In genomic region chr1:107010582-107010981, GRCh38 we compare ENCODE assay signal across 1 cellular context.
TF ChIP-seq lines count a peak whose summit lies in the region.

No MANE protein-coding gene starts in this region.

TF ChIP-seq in GM12878, 131 proteins besides CTCF, POLR2A, EP300 and RAD21 (continued from another document and continues in another):
- no peak for TF ChIP-seq USF1 (IDR thresholded peaks at IDR 0.05; ENCODE audit: borderline replicate concordance, extremely low read length, insufficient read depth, low read depth, low read length)
- no peak for TF ChIP-seq PAX8 (IDR thresholded peaks at IDR 0.05)
- peak; percentile 35 for TF ChIP-seq RUNX3 (IDR thresholded peaks at IDR 0.05; ENCODE audit: low read length)
- no peak for TF ChIP-seq CHD4 (IDR thresholded peaks at IDR 0.05)
- no peak for TF ChIP-seq SMC3 (IDR thresholded peaks at IDR 0.05; ENCODE audit: borderline replicate concordance, low read length)
- no peak for TF ChIP-seq SIX5 (IDR thresholded peaks at IDR 0.05; ENCODE audit: low read depth, low read length, severe bottlenecking)
- TF ChIP-seq ZBTB33 (IDR thresholded peaks at IDR 0.05) = no peak
- TF ChIP-seq TAF1 (IDR thresholded peaks at IDR 0.05; ENCODE audit: borderline replicate concordance, low read depth, low read length) = no peak
- no peak for TF ChIP-seq MEF2B (IDR thresholded peaks at IDR 0.05; ENCODE audit: partially characterized antibody, poor library complexity, severe bottlenecking)
- TF ChIP-seq RELB (IDR thresholded peaks at IDR 0.05; ENCODE audit: low read depth) = peak; percentile 78; the same call in 1 of the 2 replicates
- no peak for TF ChIP-seq HSF1 (IDR thresholded peaks at IDR 0.05; ENCODE audit: low read depth, low read length)
- no peak for TF ChIP-seq KDM1A (IDR thresholded peaks at IDR 0.05; ENCODE audit: borderline replicate concordance)
- TF ChIP-seq LARP7 (IDR thresholded peaks at IDR 0.05) = no peak
- no peak for TF ChIP-seq SMARCA5 (IDR thresholded peaks at IDR 0.05)
- peak; percentile 31; the same call in 1 of the 2 replicates for TF ChIP-seq ATF2 (IDR thresholded peaks at IDR 0.05; ENCODE audit: low read length)
- 0 out of 4 replicates have a peak, but pooled peaks of 1 of the 2 experiments have one; percentile 52 for TF ChIP-seq SRF (IDR thresholded peaks at IDR 0.05; ENCODE audit: low read depth in 2 of 2, low read length in 2 of 2)
- TF ChIP-seq TARDBP (IDR thresholded peaks at IDR 0.05; ENCODE audit: borderline replicate concordance) = no peak
- no peak for TF ChIP-seq ZNF207 (IDR thresholded peaks at IDR 0.05; ENCODE audit: borderline replicate concordance)
- TF ChIP-seq SKIL (IDR thresholded peaks at IDR 0.05; ENCODE audit: low read depth, poor library complexity, severe bottlenecking) = no peak
- TF ChIP-seq NKRF (conservative IDR thresholded peaks at IDR 0.05) = no peak
- no peak for TF ChIP-seq CEBPZ (IDR thresholded peaks at IDR 0.05; ENCODE audit: low read depth, low read length)
- no peak for TF ChIP-seq TBL1XR1 (IDR thresholded peaks at IDR 0.05; ENCODE audit: low read depth, low read length)
- no peak for TF ChIP-seq MTA3 (IDR thresholded peaks at IDR 0.05; ENCODE audit: borderline replicate concordance, low read length)
- peak in 1 of 2 experiments; percentile 12; a peak in 1 of 4 replicates for TF ChIP-seq IKZF2 (IDR thresholded peaks at IDR 0.05)
- no peak for TF ChIP-seq MAX (IDR thresholded peaks at IDR 0.05; ENCODE audit: low read depth, low read length)
- no peak for TF ChIP-seq E4F1 (IDR thresholded peaks at IDR 0.05; ENCODE audit: borderline replicate concordance, partially characterized antibody)
- no peak for TF ChIP-seq IKZF1 (conservative IDR thresholded peaks at IDR 0.05)
- TF ChIP-seq MTA2 (IDR thresholded peaks at IDR 0.05; ENCODE audit: low read depth) = peak; percentile 46
- TF ChIP-seq YY1 (IDR thresholded peaks at IDR 0.05; ENCODE audit: low read depth, low read length) = no peak
- TF ChIP-seq TCF7 (IDR thresholded peaks at IDR 0.05; ENCODE audit: borderline replicate concordance) = no peak
- no peak for TF ChIP-seq MYB (IDR thresholded peaks at IDR 0.05; ENCODE audit: borderline replicate concordance, low read depth, low read length)
- TF ChIP-seq BACH1 (IDR thresholded peaks at IDR 0.05; ENCODE audit: borderline replicate concordance) = no peak
- no peak for TF ChIP-seq EGR1 (IDR thresholded peaks at IDR 0.05; ENCODE audit: borderline replicate concordance in 1 of 2, low read depth in 2 of 2, low read length in 2 of 2)
- no peak for TF ChIP-seq CHD1 (IDR thresholded peaks at IDR 0.05; ENCODE audit: low read depth, low read length)
- TF ChIP-seq PML (IDR thresholded peaks at IDR 0.05; ENCODE audit: low read length) = no peak
- no peak for TF ChIP-seq PBX3 (IDR thresholded peaks at IDR 0.05; ENCODE audit: insufficient replicate concordance, low read depth, low read length)
- TF ChIP-seq FOXM1 (IDR thresholded peaks at IDR 0.05; ENCODE audit: low read depth, low read length) = 0 out of 2 replicates have a peak, but pooled peaks have one; percentile 34
- no peak for TF ChIP-seq DPF2 (IDR thresholded peaks at IDR 0.05)
- no peak for TF ChIP-seq ESRRA (IDR thresholded peaks at IDR 0.05; ENCODE audit: low read length)
- no peak for TF ChIP-seq HDAC6 (IDR thresholded peaks at IDR 0.05; ENCODE audit: unreplicated experiment)
- TF ChIP-seq ASH2L (IDR thresholded peaks at IDR 0.05; ENCODE audit: borderline replicate concordance, low read depth) = no peak
- TF ChIP-seq ATF3 (IDR thresholded peaks at IDR 0.05; ENCODE audit: borderline replicate concordance, extremely low read depth, low read depth, low read length) = no peak
- no peak for TF ChIP-seq WRNIP1 (IDR thresholded peaks at IDR 0.05; ENCODE audit: borderline replicate concordance, low read depth, low read length)
